13 cellular contexts compared by ENCODE assay signal in genomic region chr3:113254171-113254947, GRCh38. TPM values are rescaled to one million over a fixed set of nuclear protein-coding genes. Genes with fewer than 3 reads are reported as not detected.
DNase-seq lines count a peak whose midpoint lies in the region; ATAC-seq and TF ChIP-seq lines count a peak whose summit lies in the region.
"Had no signal": no experiment of that assay in that cellular context is flagged by ENCODE, and none has a peak within 500 bp of the region (broad histone marks: within the 10 kb centered on the region; RNA-seq: fewer than 3 reads in every experiment).

No MANE protein-coding gene starts in this region.

- ATAC-seq in Right ventricle myocardium superior (ENCODE audit: poor library complexity): peak; percentile 47
- ATAC-seq in GM18498 (IDR thresholded peaks at IDR 0.05; ENCODE audit: unreplicated experiment): no peak
- ATAC-seq in GM21576 (IDR thresholded peaks at IDR 0.05; ENCODE audit: unreplicated experiment): no peak
- ATAC-seq: activated CD8-positive, alpha-beta T cell treated with anti-CD3 and anti-CD28 coated beads, Interleukin-2, amount 10 ng/mL, durations not matched to agents 7 days and 5 days had no signal

- H3K27me3 Mint-ChIP-seq in nephron progenitor cell (ENCODE audit: low read depth, poor library complexity): peaks cover 11% of the 10 kb centered on the region
- H3K27me3 Mint-ChIP-seq: naive B cell had no signal

- H3K9me3 Mint-ChIP-seq in nephron progenitor cell: no peaks in the 10 kb centered on the region
- H3K9me3 Mint-ChIP-seq: activated naive CD4-positive, alpha-beta T cell treated with anti-CD3 and anti-CD28 coated beads for 36 hours had no signal

- H3K4me1 Mint-ChIP-seq in nephron progenitor cell: peaks cover 82% of the 10 kb centered on the region

- H3K36me3 Mint-ChIP-seq in nephron progenitor cell (ENCODE audit: low read depth): peaks cover 92% of the 10 kb centered on the region
- H3K36me3 Mint-ChIP-seq: naive B cell had no signal

- H3K4me3 ChIP-seq in uterus: no peak overlapping the region
- H3K4me3 ChIP-seq: upper lobe of left lung had no signal

- TF ChIP-seq CTCF in nephron progenitor cell (IDR thresholded peaks at IDR 0.05) (no peak), uterus (IDR thresholded peaks at IDR 0.05) (no peak)

- no peak for TF ChIP-seq POLR2A in uterus (IDR thresholded peaks at IDR 0.05)

- DNase-seq in activated CD8-positive, alpha-beta memory T cell treated with anti-CD3 and anti-CD28 coated beads for 24 hours: peak; percentile 30
- DNase-seq in activated CD8-positive, alpha-beta memory T cell treated with anti-CD3 and anti-CD28 coated beads, Interleukin-2, amount 50 U/mL, for 48 hours: no peak
- DNase-seq in Right ventricle myocardium superior (no peak), nephron progenitor cell (peak; percentile 20), uterus (peak; percentile 69 to 76), NCI-H187 (lab: John Stamatoyannopoulos, UW) (no peak)
- DNase-seq: activated CD8-positive, alpha-beta T cell treated with anti-CD3 and anti-CD28 coated beads, Interleukin-2, amount 10 ng/mL, durations not matched to agents 7 days and 5 days; activated naive CD4-positive, alpha-beta T cell treated with anti-CD3 and anti-CD28 coated beads for 36 hours; cerebellar nuclear complex; naive B cell; upper lobe of left lung had no signal

- H3K27me3 ChIP-seq in uterus: no peaks in the 10 kb centered on the region
- H3K27me3 ChIP-seq: upper lobe of left lung had no signal

- H3K36me3 ChIP-seq in uterus: no peaks in the 10 kb centered on the region
- H3K36me3 ChIP-seq: upper lobe of left lung had no signal

- no peak overlapping the region for H3K4me3 Mint-ChIP-seq in nephron progenitor cell
- H3K4me3 Mint-ChIP-seq: activated CD8-positive, alpha-beta T cell treated with anti-CD3 and anti-CD28 coated beads, Interleukin-2, amount 10 ng/mL, durations not matched to agents 7 days and 5 days; activated naive CD4-positive, alpha-beta T cell treated with anti-CD3 and anti-CD28 coated beads for 36 hours had no signal

- H3K9me3 ChIP-seq in uterus: no peaks in the 10 kb centered on the region
- H3K9me3 ChIP-seq: upper lobe of left lung had no signal

- intact Hi-C loops in Right ventricle myocardium superior (cut with DNase I) (no loop called here), uterus (cut with DNase I; ENCODE audit: low total_unique reads) (no loop called here)

- peak overlapping the region; percentile 71 to 93 for H3K27ac ChIP-seq in uterus
- H3K27ac ChIP-seq: upper lobe of left lung had no signal

- H3K4me1 ChIP-seq in uterus: peaks cover 20 to 26% of the 10 kb centered on the region in 2 donors
- H3K4me1 ChIP-seq: upper lobe of left lung had no signal

- peak overlapping the region; percentile 93 for H3K27ac Mint-ChIP-seq in nephron progenitor cell
- H3K27ac Mint-ChIP-seq: activated CD8-positive, alpha-beta T cell treated with anti-CD3 and anti-CD28 coated beads, Interleukin-2, amount 10 ng/mL, durations not matched to agents 7 days and 5 days; activated naive CD4-positive, alpha-beta T cell treated with anti-CD3 and anti-CD28 coated beads for 36 hours had no signal

RNA-seq across cellular contexts. Expression of gene BOC, which starts 43.0 kb away (rescaled TPM):
- total RNA-seq in Right ventricle myocardium superior: 7.4 TPM
- total RNA-seq in uterus: 100 to 1,000 TPM; 103 to 169 (median 105) TPM
- total RNA-seq: activated CD8-positive, alpha-beta T cell treated with anti-CD3 and anti-CD28 coated beads, Interleukin-2, amount 10 ng/mL, durations not matched to agents 7 days and 5 days had no signal

Comparison
In these comparisons a context has a peak if more than half of its experiments do, and no peak if none do; other contexts are left out.
1. DNase-seq: peak in activated CD8-positive, alpha-beta memory T cell treated with anti-CD3 and anti-CD28 coated beads for 24 hours (single experiment), nephron progenitor cell (single experiment) and uterus (2 of 2); none in activated CD8-positive, alpha-beta memory T cell treated with anti-CD3 and anti-CD28 coated beads, Interleukin-2, amount 50 U/mL, for 48 hours (single experiment), Right ventricle myocardium superior (single experiment) and NCI-H187 (0 of 2).
2. RNA of gene BOC, which starts 43.0 kb away (total RNA-seq): 103 to 169 TPM in uterus; 7.4 TPM in Right ventricle myocardium superior (single experiment); every median in the first group is over 10 times any median in the second.